6 cellular contexts compared by ENCODE assay signal in the genomic region with DNA sequence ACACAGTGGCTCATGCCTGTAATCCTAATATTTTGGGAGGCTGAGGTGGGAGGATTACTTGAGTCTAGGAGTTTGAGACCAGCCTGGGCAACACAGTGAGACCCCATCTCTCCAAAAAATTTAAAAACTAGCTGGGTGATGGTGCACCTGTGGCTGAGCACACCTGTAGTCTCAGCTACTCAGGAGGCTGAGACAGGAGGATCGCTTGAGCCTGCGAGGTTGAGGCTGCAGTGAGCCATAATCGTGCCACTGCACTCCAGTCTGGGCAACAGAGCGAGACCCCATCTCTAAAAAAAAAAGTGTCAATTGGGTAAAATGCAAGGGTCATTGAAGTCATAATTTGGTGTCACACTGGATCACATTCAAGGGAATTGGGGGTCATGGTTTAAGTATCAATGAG. TPM values are rescaled to one million over a fixed set of nuclear protein-coding genes. Genes with fewer than 3 reads are reported as not detected.
DNase-seq lines count a peak whose midpoint lies in the region; ATAC-seq, FAIRE-seq and TF ChIP-seq lines count a peak whose summit lies in the region.
"Not testable (repeated sequence)": the region's sequence is repeated elsewhere in the genome, so short reads cannot be mapped to it uniquely, and the experiment has no call there.

No MANE protein-coding gene starts in this region.

- not testable (repeated sequence) for H3K9ac ChIP-seq in K562 (ENCODE audit: insufficient read depth in 1 of 2, low read depth in 2 of 2, low read length in 2 of 2)

- H3K27me3 Mint-ChIP-seq in CD4-positive, alpha-beta memory T cell; immature natural killer cell (ENCODE audit: low read depth in 3 of 3); osteocyte (ENCODE audit: unreplicated experiment): not testable (repeated sequence)
- peaks cover 10% of the 10 kb centered on the region for H3K27me3 Mint-ChIP-seq in T-helper 17 cell
- peaks cover 4 to 17% (median 15%) of the 10 kb centered on the region in 5 donors for H3K27me3 Mint-ChIP-seq in naive thymus-derived CD8-positive, alpha-beta T cell

- H3K79me2 ChIP-seq in K562 (ENCODE audit: control insufficient read depth, insufficient read depth, low read length) = not testable (repeated sequence)

- H3K4me3 ChIP-seq in CD4-positive, alpha-beta memory T cell (ENCODE audit: low read length in 2 of 2); K562: not testable (repeated sequence)

- H3K9me3 ChIP-seq in CD4-positive, alpha-beta memory T cell (ENCODE audit: control insufficient read depth in 1 of 2, low read length in 2 of 2); T-helper 17 cell (ENCODE audit: control insufficient read depth, low read length, poor library complexity, severe bottlenecking); K562 (replicated peaks; ENCODE audit: control insufficient read depth, insufficient read depth, low read depth, low read length): not testable (repeated sequence)

- in situ Hi-C loops in K562 (cut with MboI) = not testable (repeated sequence)

- not testable (repeated sequence) for DNase-seq in CD4-positive, alpha-beta memory T cell; T-helper 17 cell; K562 (ENCODE audit: extremely low read depth in 1 of 4, low spot score in 3 of 4); immature natural killer cell; naive thymus-derived CD8-positive, alpha-beta T cell; osteocyte (ENCODE audit: extremely low spot score, unreplicated experiment)

- peak overlapping the region in 3 of 7 donors; percentile 35 to 85 (median 70) for H3K27ac Mint-ChIP-seq in CD4-positive, alpha-beta memory T cell
- H3K27ac Mint-ChIP-seq in T-helper 17 cell; naive thymus-derived CD8-positive, alpha-beta T cell; osteocyte (ENCODE audit: unreplicated experiment): not testable (repeated sequence)
- H3K27ac Mint-ChIP-seq in immature natural killer cell = peak overlapping the region in 4 of 6 donors; percentile 24 to 69 (median 42)

- not testable (repeated sequence) for H3K9me1 ChIP-seq in K562 (ENCODE audit: control insufficient read depth, insufficient read depth, low read length)

- H3K9me3 Mint-ChIP-seq in CD4-positive, alpha-beta memory T cell; immature natural killer cell; naive thymus-derived CD8-positive, alpha-beta T cell; osteocyte (ENCODE audit: unreplicated experiment): not testable (repeated sequence)

- H3K36me3 ChIP-seq in CD4-positive, alpha-beta memory T cell (ENCODE audit: insufficient read depth, low read length); K562 (ENCODE audit: control insufficient read depth, insufficient read depth, low read length): not testable (repeated sequence)

- CTCF ChIA-PET in CD4-positive, alpha-beta memory T cell (lab: Charles Lee; ENCODE audit: partially characterized antibody) = interaction anchor here (0.7 kb wide), 1 partner anchor 29 kb away, joined by 3 read pairs; no protein-coding TSS in a partner anchor
- CTCF ChIA-PET in K562 (lab: Yijun Ruan, JAX; ENCODE audit: low intra/inter-chr PET ratio) = not testable (repeated sequence)

- intact Hi-C loops in CD4-positive, alpha-beta memory T cell (cut with micrococcal nuclease); K562 (cut with micrococcal nuclease): not testable (repeated sequence)

- H3K27me3 ChIP-seq in CD4-positive, alpha-beta memory T cell (ENCODE audit: insufficient read depth, low read length); K562 (ENCODE audit: control insufficient read depth in 2 of 2, insufficient read depth in 2 of 2, low read length in 2 of 2): not testable (repeated sequence)

- H3K4me2 ChIP-seq in K562 (ENCODE audit: insufficient read depth, low read length) = not testable (repeated sequence)

- not testable (repeated sequence) for TF ChIP-seq RAD21 in K562 (CRISPR knock-in tag; conservative IDR thresholded peaks at IDR 0.05 in 1 of 2, IDR thresholded peaks at IDR 0.05 in 1 of 2)

- 65% methylated on average over 4 of the region's 4 CpGs for WGBS in K562 (ENCODE audit: insufficient coverage, low coverage, missing lambda C conversion rate)

- ATAC-seq in T-helper 17 cell; K562; naive thymus-derived CD8-positive, alpha-beta T cell: not testable (repeated sequence)

- H3K4me1 Mint-ChIP-seq in CD4-positive, alpha-beta memory T cell = peaks cover 9 to 23% (median 11%) of the 10 kb centered on the region in 4 donors
- peaks cover 15% of the 10 kb centered on the region for H3K4me1 Mint-ChIP-seq in T-helper 17 cell
- peaks cover 17 to 18% of the 10 kb centered on the region in 2 donors for H3K4me1 Mint-ChIP-seq in immature natural killer cell
- H3K4me1 Mint-ChIP-seq in naive thymus-derived CD8-positive, alpha-beta T cell = peaks cover 9 to 21% (median 17%) of the 10 kb centered on the region in 4 donors
- peaks cover 12% of the 10 kb centered on the region for H3K4me1 Mint-ChIP-seq in osteocyte (ENCODE audit: unreplicated experiment)

- TF ChIP-seq POLR2A in K562 (conservative IDR thresholded peaks at IDR 0.05) = not testable (repeated sequence)

- not testable (repeated sequence) for H3K36me3 Mint-ChIP-seq in CD4-positive, alpha-beta memory T cell; T-helper 17 cell (ENCODE audit: low read depth); immature natural killer cell; naive thymus-derived CD8-positive, alpha-beta T cell; osteocyte (ENCODE audit: unreplicated experiment)

- H3K27ac ChIP-seq in CD4-positive, alpha-beta memory T cell (ENCODE audit: low read depth, low read length); K562 (ENCODE audit: extremely low read depth, low read depth, low read length): not testable (repeated sequence)

- not testable (repeated sequence) for H4K20me1 ChIP-seq in K562 (replicated peaks; ENCODE audit: control insufficient read depth, insufficient read depth, low read length)

- not testable (repeated sequence) for BruUV-seq in K562 (replicated peaks; lab: Mats Ljungman, UMichigan)

- H2AFZ ChIP-seq in K562 (ENCODE audit: low read depth, low read length) = not testable (repeated sequence)

- TF ChIP-seq CTCF in K562 (IDR thresholded peaks at IDR 0.05 in 2 of 3, conservative IDR thresholded peaks at IDR 0.05 in 1 of 3; ENCODE audit: insufficient read depth in 2 of 3, low read depth in 1 of 3, low read length in 3 of 3); osteocyte (IDR thresholded peaks at IDR 0.05): not testable (repeated sequence)

- H3K4me1 ChIP-seq in CD4-positive, alpha-beta memory T cell (ENCODE audit: insufficient read depth, low read length) = peaks cover 11% of the 10 kb centered on the region
- H3K4me1 ChIP-seq in K562 (replicated peaks in 1 of 2; ENCODE audit: control insufficient read depth in 2 of 2, insufficient read depth in 2 of 2, low read length in 2 of 2) = peaks cover 24 to 59% of the 10 kb centered on the region in 2 experiments

- FAIRE-seq in K562 (lab: Jason Lieb, UNC) = not testable (repeated sequence)

- POLR2A ChIA-PET in CD4-positive, alpha-beta memory T cell (lab: Charles Lee; ENCODE audit: partially characterized antibody) = interaction anchor here (1.3 kb wide), 1 partner anchor 21 kb away, joined by 5 read pairs; a partner anchor contains a TSS
- POLR2A ChIA-PET in K562 (lab: Yijun Ruan, JAX) = interaction anchor here (0.6 kb wide), 1 partner anchor 31 kb away, joined by 3 read pairs; no protein-coding TSS in a partner anchor
- POLR2A ChIA-PET in naive thymus-derived CD8-positive, alpha-beta T cell (lab: Charles Lee) = not testable (repeated sequence)

- not testable (repeated sequence) for TF ChIP-seq EP300 in K562 (IDR thresholded peaks at IDR 0.05; ENCODE audit: low read length)

- H3K4me3 Mint-ChIP-seq in CD4-positive, alpha-beta memory T cell = peak overlapping the region in 6 of 8 donors; percentile 27 to 54 (median 49)
- H3K4me3 Mint-ChIP-seq in T-helper 17 cell = peak overlapping the region; percentile 86
- H3K4me3 Mint-ChIP-seq in immature natural killer cell = peak overlapping the region in 4 of 5 donors; percentile 20 to 54 (median 42)
- peak overlapping the region in 6 of 10 donors; percentile 24 to 84 (median 46) for H3K4me3 Mint-ChIP-seq in naive thymus-derived CD8-positive, alpha-beta T cell
- H3K4me3 Mint-ChIP-seq in osteocyte (ENCODE audit: unreplicated experiment) = peak overlapping the region; percentile 32

RNA-seq across cellular contexts. Expression of a gene that starts 1.1 kb away (rescaled TPM):
- total RNA-seq in CD4-positive, alpha-beta memory T cell = 10 to 100 TPM; 10.9 to 12.2 TPM
- polyA plus RNA-seq in CD4-positive, alpha-beta memory T cell = 1 to 10 TPM in 1 of 2 donors, under 1 TPM in 1; 0.16 to 1.1 TPM
- total RNA-seq in T-helper 17 cell (1 to 10 TPM; 7.1 to 7.5 TPM), K562 (2014; rRNA removed) (4.4 and 11.2 TPM in 2 replicates), K562 (2014; rRNA removed; fragmentation: Illumina TruSeq; extraction: Trizol) (1.8 and 2.1 TPM in 2 replicates), K562 (2015; rRNA removed; fragmentation: Illumina TruSeq; extraction: Trizol) (2.6 and 3.1 TPM in 2 replicates), K562 (2021) (15.9 and 17.6 TPM in 2 replicates), osteocyte (51.9 and 55.8 TPM in 2 replicates)
- total RNA-seq in K562 (2011; cell fraction: chromatin; rRNA removed; ENCODE audit: low replicate concordance) = 8.1 and 27.1 TPM in 2 replicates
- total RNA-seq in K562 (2011; cell fraction: nucleolus; rRNA removed) = 25.7 and 35.0 TPM in 2 replicates
- 21.9 and 29.8 TPM in 2 replicates for total RNA-seq in K562 (2011; cell fraction: nucleoplasm; rRNA removed)
- polyA plus RNA-seq in K562 (2011; rRNA removed) (3.4 and 6.3 TPM in 2 replicates), K562 (2014; fragmentation: Illumina TruSeq; extraction: Trizol) (8.1 and 12.8 TPM in 2 replicates), K562 (2014; fragmentation: Nextera tagmentation; extraction: Ambion mirVana) (under 1 TPM; 0.49 TPM), K562 (2014; rRNA removed) (8.6 and 10.0 TPM in 2 replicates), immature natural killer cell (1 to 10 TPM; 1.2 to 2.7 (median 1.8) TPM)
- polyA plus RNA-seq in K562 (2011; cell fraction: cytosol; rRNA removed) = 5.2 and 13.0 TPM in 2 replicates
- 21.6 and 30.6 TPM in 2 replicates for polyA plus RNA-seq in K562 (2011; cell fraction: nucleus; rRNA removed)
- polyA plus RNA-seq in K562 (2012) = 16.0 and 16.8 TPM in 2 replicates
- 1.1 and 2.5 TPM in 2 replicates for polyA minus RNA-seq in K562 (2011; rRNA and poly(A)+ RNA removed)
- 6.1 and 10.4 TPM in 2 replicates for polyA minus RNA-seq in K562 (2011; cell fraction: cytosol; rRNA and poly(A)+ RNA removed)
- polyA minus RNA-seq in K562 (2011; cell fraction: nucleus; rRNA and poly(A)+ RNA removed) = 7.2 and 8.5 TPM in 2 replicates
- total RNA-seq in naive thymus-derived CD8-positive, alpha-beta T cell = 1 to 10 TPM; 8.4 to 8.7 TPM
- under 1 TPM; 0.22 to 0.33 (median 0.30) TPM for polyA plus RNA-seq in naive thymus-derived CD8-positive, alpha-beta T cell

RNA-seq across cellular contexts. Expression of a gene that starts 7.8 kb away (rescaled TPM):
- 10 to 100 TPM; 90.7 to 91.8 TPM for total RNA-seq in CD4-positive, alpha-beta memory T cell
- polyA plus RNA-seq in CD4-positive, alpha-beta memory T cell = 10 to 100 TPM in 1 of 2 donors, 1 to 10 TPM in 1; 9.2 to 16.8 TPM
- 10 to 100 TPM; 55.8 to 64.1 TPM for total RNA-seq in T-helper 17 cell
- total RNA-seq in K562 (2011; cell fraction: chromatin; rRNA removed; ENCODE audit: low replicate concordance) = 35.6 and 69.3 TPM in 2 replicates
- 24.6 and 29.0 TPM in 2 replicates for total RNA-seq in K562 (2011; cell fraction: nucleolus; rRNA removed)
- 35.5 and 35.6 TPM in 2 replicates for total RNA-seq in K562 (2011; cell fraction: nucleoplasm; rRNA removed)
- total RNA-seq in K562 (2014; rRNA removed) = 3.6 and 3.7 TPM in 2 replicates
- total RNA-seq in K562 (2014; rRNA removed; fragmentation: Illumina TruSeq; extraction: Trizol) = 3.1 and 3.9 TPM in 2 replicates
- 3.9 and 4.7 TPM in 2 replicates for total RNA-seq in K562 (2015; rRNA removed; fragmentation: Illumina TruSeq; extraction: Trizol)
- total RNA-seq in K562 (2021) = 5.9 and 7.6 TPM in 2 replicates
- 6.8 and 9.4 TPM in 2 replicates for polyA plus RNA-seq in K562 (2011; rRNA removed)
- polyA plus RNA-seq in K562 (2011; cell fraction: cytosol; rRNA removed) = 5.8 and 5.9 TPM in 2 replicates
- 52.3 and 65.7 TPM in 2 replicates for polyA plus RNA-seq in K562 (2011; cell fraction: nucleus; rRNA removed)
- polyA plus RNA-seq in K562 (2012) = 13.1 and 29.9 TPM in 2 replicates
- 8.9 and 10.1 TPM in 2 replicates for polyA plus RNA-seq in K562 (2014; fragmentation: Illumina TruSeq; extraction: Trizol)
- 1 to 10 TPM in 1 of 2 experiments, under 1 TPM in 1; 0.68 to 2.5 TPM for polyA plus RNA-seq in K562 (2014; fragmentation: Nextera tagmentation; extraction: Ambion mirVana)
- 6.8 and 8.6 TPM in 2 replicates for polyA plus RNA-seq in K562 (2014; rRNA removed)
- polyA minus RNA-seq in K562 (2011; rRNA and poly(A)+ RNA removed) = 2.1 and 3.3 TPM in 2 replicates
- polyA minus RNA-seq in K562 (2011; cell fraction: cytosol; rRNA and poly(A)+ RNA removed) = not detected in 2 replicates
- polyA minus RNA-seq in K562 (2011; cell fraction: nucleus; rRNA and poly(A)+ RNA removed) = 14.4 and 14.7 TPM in 2 replicates
- 10 to 100 TPM; 26.5 to 32.4 (median 28.8) TPM for polyA plus RNA-seq in immature natural killer cell
- 10 to 100 TPM; 59.9 to 61.6 TPM for total RNA-seq in naive thymus-derived CD8-positive, alpha-beta T cell
- 10 to 100 TPM; 13.7 to 16.8 (median 15.0) TPM for polyA plus RNA-seq in naive thymus-derived CD8-positive, alpha-beta T cell
- total RNA-seq in osteocyte = 22.4 and 28.1 TPM in 2 replicates

RNA-seq across cellular contexts. Expression of a gene that starts 8.0 kb away (rescaled TPM):
- 10 to 100 TPM; 26.1 to 28.5 TPM for total RNA-seq in CD4-positive, alpha-beta memory T cell
- 10 to 100 TPM; 56.1 to 86.3 TPM for polyA plus RNA-seq in CD4-positive, alpha-beta memory T cell
- total RNA-seq in T-helper 17 cell = 10 to 100 TPM; 15.3 to 21.9 TPM
- 24.9 and 71.9 TPM in 2 replicates for total RNA-seq in K562 (2011; cell fraction: chromatin; rRNA removed; ENCODE audit: low replicate concordance)
- 125 and 126 TPM in 2 replicates for total RNA-seq in K562 (2011; cell fraction: nucleolus; rRNA removed)
- 67.8 and 77.4 TPM in 2 replicates for total RNA-seq in K562 (2011; cell fraction: nucleoplasm; rRNA removed)
- total RNA-seq in K562 (2014; rRNA removed) = 63.3 and 68.9 TPM in 2 replicates
- 21.2 and 26.1 TPM in 2 replicates for total RNA-seq in K562 (2014; rRNA removed; fragmentation: Illumina TruSeq; extraction: Trizol)
- total RNA-seq in K562 (2015; rRNA removed; fragmentation: Illumina TruSeq; extraction: Trizol) = 32.0 and 33.7 TPM in 2 replicates
- 44.1 and 45.6 TPM in 2 replicates for total RNA-seq in K562 (2021)
- polyA plus RNA-seq in K562 (2011; rRNA removed) = 57.7 and 68.8 TPM in 2 replicates
- 179 and 221 TPM in 2 replicates for polyA plus RNA-seq in K562 (2011; cell fraction: cytosol; rRNA removed)
- polyA plus RNA-seq in K562 (2011; cell fraction: nucleus; rRNA removed) = 92.4 and 97.3 TPM in 2 replicates
- polyA plus RNA-seq in K562 (2012) = 57.1 and 57.4 TPM in 2 replicates
- 72.6 and 73.2 TPM in 2 replicates for polyA plus RNA-seq in K562 (2014; fragmentation: Illumina TruSeq; extraction: Trizol)
- polyA plus RNA-seq in K562 (2014; fragmentation: Nextera tagmentation; extraction: Ambion mirVana) = 10 to 100 TPM; 21.3 to 27.3 TPM
- 81.5 and 83.8 TPM in 2 replicates for polyA plus RNA-seq in K562 (2014; rRNA removed)
- 30.4 and 35.1 TPM in 2 replicates for polyA minus RNA-seq in K562 (2011; rRNA and poly(A)+ RNA removed)
- polyA minus RNA-seq in K562 (2011; cell fraction: cytosol; rRNA and poly(A)+ RNA removed) = 26.4 and 28.5 TPM in 2 replicates
- 4.7 and 11.6 TPM in 2 replicates for polyA minus RNA-seq in K562 (2011; cell fraction: nucleus; rRNA and poly(A)+ RNA removed)
- 10 to 100 TPM; 73.3 to 91.2 (median 81.4) TPM for polyA plus RNA-seq in immature natural killer cell
- 10 to 100 TPM; 22.9 to 25.8 TPM for total RNA-seq in naive thymus-derived CD8-positive, alpha-beta T cell
- 10 to 100 TPM; 56.6 to 76.1 (median 66.8) TPM for polyA plus RNA-seq in naive thymus-derived CD8-positive, alpha-beta T cell
- total RNA-seq in osteocyte = 57.4 and 64.1 TPM in 2 replicates

RNA-seq across cellular contexts. Expression of a gene that starts 14.6 kb away (rescaled TPM):
- 1 to 10 TPM; 6.0 to 8.6 TPM for total RNA-seq in CD4-positive, alpha-beta memory T cell
- polyA plus RNA-seq in CD4-positive, alpha-beta memory T cell = 1 to 10 TPM; 1.9 to 2.5 TPM
- total RNA-seq in T-helper 17 cell (1 to 10 TPM; 6.7 to 7.7 TPM), K562 (2014; rRNA removed) (1.2 and 1.6 TPM in 2 replicates), K562 (2014; rRNA removed; fragmentation: Illumina TruSeq; extraction: Trizol) (1.3 and 1.4 TPM in 2 replicates), K562 (2015; rRNA removed; fragmentation: Illumina TruSeq; extraction: Trizol) (1.8 and 1.9 TPM in 2 replicates), K562 (2021) (3.3 and 4.5 TPM in 2 replicates), osteocyte (2.6 and 4.3 TPM in 2 replicates)
- 3.0 and 8.8 TPM in 2 replicates for total RNA-seq in K562 (2011; cell fraction: chromatin; rRNA removed; ENCODE audit: low replicate concordance)
- 2.5 and 3.2 TPM in 2 replicates for total RNA-seq in K562 (2011; cell fraction: nucleolus; rRNA removed)
- 2.6 TPM in 2 replicates for total RNA-seq in K562 (2011; cell fraction: nucleoplasm; rRNA removed)
- polyA plus RNA-seq in K562 (2011; rRNA removed) (3.0 and 3.8 TPM in 2 replicates), K562 (2014; fragmentation: Illumina TruSeq; extraction: Trizol) (0.89 and 1.4 TPM in 2 replicates), K562 (2014; fragmentation: Nextera tagmentation; extraction: Ambion mirVana) (1 to 10 TPM in 1 of 2 experiments, under 1 TPM in 1; 0.34 to 1.1 TPM), K562 (2014; rRNA removed) (1.5 and 1.9 TPM in 2 replicates), immature natural killer cell (1 to 10 TPM; 1.6 to 2.9 (median 2.2) TPM)
- 2.6 and 3.9 TPM in 2 replicates for polyA plus RNA-seq in K562 (2011; cell fraction: cytosol; rRNA removed)
- 1.3 and 1.7 TPM in 2 replicates for polyA plus RNA-seq in K562 (2011; cell fraction: nucleus; rRNA removed)
- polyA plus RNA-seq in K562 (2012) = 1.1 and 2.3 TPM in 2 replicates
- polyA minus RNA-seq in K562 (2011; rRNA and poly(A)+ RNA removed) = 7.1 and 8.6 TPM in 2 replicates
- 2.7 and 4.4 TPM in 2 replicates for polyA minus RNA-seq in K562 (2011; cell fraction: cytosol; rRNA and poly(A)+ RNA removed)
- 1.2 and 1.6 TPM in 2 replicates for polyA minus RNA-seq in K562 (2011; cell fraction: nucleus; rRNA and poly(A)+ RNA removed)
- total RNA-seq in naive thymus-derived CD8-positive, alpha-beta T cell = 1 to 10 TPM; 4.5 to 4.9 TPM
- 1 to 10 TPM in 1 of 3 donors, under 1 TPM in 2; 0.80 to 1.4 (median 0.89) TPM for polyA plus RNA-seq in naive thymus-derived CD8-positive, alpha-beta T cell

RNA-seq across cellular contexts. Expression of a gene that starts 20.4 kb away (rescaled TPM):
- total RNA-seq in CD4-positive, alpha-beta memory T cell = 1 to 10 TPM; 4.0 to 4.8 TPM
- polyA plus RNA-seq in CD4-positive, alpha-beta memory T cell = 1 to 10 TPM; 6.4 to 6.5 TPM
- total RNA-seq in T-helper 17 cell (1 to 10 TPM; 2.6 to 2.9 TPM), K562 (2014; rRNA removed) (2.8 and 3.9 TPM in 2 replicates), K562 (2014; rRNA removed; fragmentation: Illumina TruSeq; extraction: Trizol) (0.77 and 0.80 TPM in 2 replicates), K562 (2015; rRNA removed; fragmentation: Illumina TruSeq; extraction: Trizol) (1.9 and 2.3 TPM in 2 replicates), K562 (2021) (2.5 and 3.0 TPM in 2 replicates), osteocyte (1.3 and 2.4 TPM in 2 replicates)
- 1.5 and 2.6 TPM in 2 replicates for total RNA-seq in K562 (2011; cell fraction: chromatin; rRNA removed; ENCODE audit: low replicate concordance)
- 2.6 and 3.5 TPM in 2 replicates for total RNA-seq in K562 (2011; cell fraction: nucleolus; rRNA removed)
- total RNA-seq in K562 (2011; cell fraction: nucleoplasm; rRNA removed) = 2.3 and 3.1 TPM in 2 replicates
- polyA plus RNA-seq in K562 (2011; rRNA removed) (1.3 and 1.8 TPM in 2 replicates), K562 (2014; fragmentation: Illumina TruSeq; extraction: Trizol) (1.7 and 2.6 TPM in 2 replicates), K562 (2014; fragmentation: Nextera tagmentation; extraction: Ambion mirVana) (under 1 TPM; 0.18 to 0.73 TPM), K562 (2014; rRNA removed) (2.0 and 4.3 TPM in 2 replicates), immature natural killer cell (1 to 10 TPM; 7.0 to 8.7 (median 8.3) TPM)
- 1.9 and 3.2 TPM in 2 replicates for polyA plus RNA-seq in K562 (2011; cell fraction: cytosol; rRNA removed)
- polyA plus RNA-seq in K562 (2011; cell fraction: nucleus; rRNA removed) = 1.2 and 1.3 TPM in 2 replicates
- polyA plus RNA-seq in K562 (2012) = 2.9 and 3.1 TPM in 2 replicates
- polyA minus RNA-seq in K562 (2011; rRNA and poly(A)+ RNA removed) = 0.51 and 0.67 TPM in 2 replicates
- 0.48 TPM in 1 of 2 replicates, not detected in the other for polyA minus RNA-seq in K562 (2011; cell fraction: cytosol; rRNA and poly(A)+ RNA removed)
- polyA minus RNA-seq in K562 (2011; cell fraction: nucleus; rRNA and poly(A)+ RNA removed) = 0.54 and 2.1 TPM in 2 replicates
- 1 to 10 TPM; 5.6 to 5.7 TPM for total RNA-seq in naive thymus-derived CD8-positive, alpha-beta T cell
- polyA plus RNA-seq in naive thymus-derived CD8-positive, alpha-beta T cell = 1 to 10 TPM; 4.3 to 5.8 (median 4.7) TPM

Comparison
In these comparisons a context has a peak if more than half of its experiments do, and no peak if none do; other contexts are left out.
1. H3K4me3 Mint-ChIP-seq: peak in every context shown above with its lines; median percentile 86 in T-helper 17 cell; 49 in CD4-positive, alpha-beta memory T cell; 46 in naive thymus-derived CD8-positive, alpha-beta T cell; 42 in immature natural killer cell; 32 in osteocyte.